ENCODE assay signal across 1 cellular context in the genomic region with DNA sequence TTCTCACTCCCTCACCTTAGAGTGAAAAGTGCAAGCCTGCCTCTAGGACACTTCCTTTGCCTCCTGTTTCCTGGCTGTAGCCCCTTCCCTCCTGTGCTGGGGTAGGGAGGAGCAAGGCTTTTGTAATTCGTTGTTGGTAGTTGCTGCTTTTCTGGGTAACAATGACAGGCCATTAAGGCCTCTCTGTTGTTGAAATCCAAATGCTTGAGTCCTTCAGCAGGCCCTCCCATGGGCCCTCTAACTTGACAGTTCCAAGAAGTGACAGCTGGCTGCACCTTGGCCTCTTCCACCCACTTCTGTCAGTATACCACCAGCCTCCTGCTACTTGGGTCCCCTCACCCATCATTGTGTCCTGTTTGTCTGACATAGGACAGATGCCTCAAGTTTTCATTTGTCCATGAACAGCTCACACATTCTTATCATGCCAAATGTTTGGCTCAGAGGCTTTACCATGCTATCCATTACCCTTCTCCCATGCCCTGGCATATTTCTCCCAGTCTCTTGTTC.
TF ChIP-seq lines count a peak whose summit lies in the region.

No MANE protein-coding gene starts in this region.

TF ChIP-seq in IMR-90, 13 proteins besides CTCF, POLR2A, EP300 and RAD21 (continued from another document):
- TF ChIP-seq CEBPB (IDR thresholded peaks at IDR 0.05; ENCODE audit: low read depth, low read length) (no peak), MAFK (IDR thresholded peaks at IDR 0.05; ENCODE audit: low read depth, low read length) (no peak)
